Comparison of ENCODE assay signal across 8 cellular contexts in the genomic region with DNA sequence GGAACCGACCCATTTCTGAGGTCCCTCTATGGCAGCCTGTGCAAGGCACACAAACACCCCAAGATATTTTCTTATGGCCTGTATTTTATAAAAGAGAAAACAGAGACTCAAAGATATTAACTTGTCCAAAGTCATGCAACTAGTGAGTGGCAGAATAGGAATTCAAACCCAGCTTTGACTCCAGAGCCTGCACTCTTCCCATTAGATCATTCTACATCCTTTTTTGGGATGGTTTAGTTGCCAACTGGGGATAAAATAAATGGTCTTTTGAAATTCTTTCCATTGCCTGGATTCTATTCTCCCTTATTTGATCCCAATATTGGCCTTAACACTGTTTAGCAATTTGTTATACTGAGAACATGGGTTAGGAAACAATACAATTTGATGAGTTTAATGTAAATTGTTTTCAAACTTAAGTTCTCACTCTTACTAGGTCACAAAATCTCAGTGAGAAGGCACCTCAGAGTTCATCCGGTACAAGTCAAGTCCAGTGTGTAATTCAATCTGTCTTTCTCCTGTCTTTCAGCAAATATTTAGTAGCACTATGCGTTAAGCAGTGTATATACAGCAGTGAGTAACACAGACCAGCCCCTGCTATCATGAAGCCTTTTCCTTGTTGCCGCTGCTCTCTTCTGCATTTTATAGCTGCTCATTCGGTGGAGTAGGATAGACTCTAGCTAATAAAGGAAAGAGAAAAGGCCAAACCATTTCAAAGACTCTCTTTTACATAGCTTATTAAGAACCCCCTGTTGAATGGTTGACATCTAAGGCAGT.
DNase-seq lines count a peak whose midpoint lies in the region; ATAC-seq and TF ChIP-seq lines count a peak whose summit lies in the region.

No MANE protein-coding gene starts in this region.

- H3K27ac ChIP-seq in dorsolateral prefrontal cortex (peak overlapping the region in 25 of 59 donors; percentile 1 to 68 (median 36)), uterus (peak overlapping the region; percentile 89 to 90)

- peaks cover 2% of the 10 kb centered on the region for H3K9me3 Mint-ChIP-seq in activated naive CD4-positive, alpha-beta T cell treated with anti-CD3 and anti-CD28 coated beads for 36 hours

- no peaks in the 10 kb centered on the region for H3K9me3 ChIP-seq in mucosa of descending colon
- H3K9me3 ChIP-seq in uterus: no peaks in the 10 kb centered on the region

- TF ChIP-seq POLR2A in uterus (IDR thresholded peaks at IDR 0.05): no peak

- H3K27me3 ChIP-seq in dorsolateral prefrontal cortex: no peaks in the 10 kb centered on the region
- H3K27me3 ChIP-seq in uterus: no peaks in the 10 kb centered on the region

- peak overlapping the region; percentile 65 for H3K27ac Mint-ChIP-seq in activated naive CD4-positive, alpha-beta T cell treated with anti-CD3 and anti-CD28 coated beads for 36 hours

- TF ChIP-seq CTCF in dorsolateral prefrontal cortex (IDR thresholded peaks at IDR 0.05 in 54 of 56, conservative IDR thresholded peaks at IDR 0.05 in 2 of 56; ENCODE audit: low read depth in 1 of 56, partially characterized antibody in 56 of 56) (no peak), mucosa of descending colon (IDR thresholded peaks at IDR 0.05) (no peak), uterus (IDR thresholded peaks at IDR 0.05) (no peak)

- peaks cover 2% of the 10 kb centered on the region for H3K36me3 Mint-ChIP-seq in activated naive CD4-positive, alpha-beta T cell treated with anti-CD3 and anti-CD28 coated beads for 36 hours (ENCODE audit: low read depth)

- intact Hi-C loops in activated naive CD4-positive, alpha-beta T cell treated with anti-CD3 and anti-CD28 coated beads for 36 hours (cut with micrococcal nuclease): no loop called here
- intact Hi-C loops in dorsolateral prefrontal cortex (cut with DNase I): no loop called here
- intact Hi-C loops in mucosa of descending colon (cut with DNase I, micrococcal nuclease): no loop called here
- intact Hi-C loops in uterus (cut with DNase I; ENCODE audit: low total_unique reads): loop anchor here (5.0 kb wide), 1 partner anchor 180 kb away; the partner anchor contains the start of gene DYRK2

- peak overlapping the region in 43 of 59 donors; percentile 0 to 57 (median 39) for H3K4me3 ChIP-seq in dorsolateral prefrontal cortex
- no peak overlapping the region for H3K4me3 ChIP-seq in mucosa of descending colon
- peak overlapping the region in 1 of 2 donors; percentile 29 for H3K4me3 ChIP-seq in uterus

- ATAC-seq in mucosa of descending colon: peak; percentile 92

- no peak overlapping the region for H3K4me3 Mint-ChIP-seq in activated naive CD4-positive, alpha-beta T cell treated with anti-CD3 and anti-CD28 coated beads for 36 hours

- no peaks in the 10 kb centered on the region for H3K36me3 ChIP-seq in mucosa of descending colon (ENCODE audit: low read depth)
- no peaks in the 10 kb centered on the region for H3K36me3 ChIP-seq in uterus

- DNase-seq in activated naive CD4-positive, alpha-beta T cell treated with anti-CD3 and anti-CD28 coated beads for 36 hours: no peak
- no peak for DNase-seq in activated naive CD4-positive, alpha-beta T cell (lab: John Stamatoyannopoulos, UW)
- DNase-seq in dorsolateral prefrontal cortex (no peak), mucosa of descending colon (peak in 1 of 3 donors; percentile 33), uterus (no peak), DMS114 treated with DMSO at 0.1 percent for 48 hours (lab: John Stamatoyannopoulos, UW; ENCODE audit: unreplicated experiment) (no peak), KG1 (lab: John Stamatoyannopoulos, UW) (no peak), SKM-1 (lab: John Stamatoyannopoulos, UW; ENCODE audit: unreplicated experiment) (no peak)

- no peaks in the 10 kb centered on the region for H3K4me1 ChIP-seq in mucosa of descending colon (ENCODE audit: low read depth)
- no peaks in the 10 kb centered on the region for H3K4me1 ChIP-seq in uterus

- CTCF ChIA-PET in activated naive CD4-positive, alpha-beta T cell treated with anti-CD3 and anti-CD28 coated beads for 36 hours (lab: Charles Lee): interaction anchor here (0.6 kb wide), 1 partner anchor 64 kb away, joined by 4 read pairs; no protein-coding TSS in a partner anchor

- H3K4me1 Mint-ChIP-seq in activated naive CD4-positive, alpha-beta T cell treated with anti-CD3 and anti-CD28 coated beads for 36 hours (ENCODE audit: low read depth): peaks cover 11% of the 10 kb centered on the region

- no peaks in the 10 kb centered on the region for H3K27me3 Mint-ChIP-seq in activated naive CD4-positive, alpha-beta T cell treated with anti-CD3 and anti-CD28 coated beads for 36 hours (ENCODE audit: low read depth)
